ENCODE assay signal across 22 cellular contexts in genomic region chr2:236726701-236727450, GRCh38.
DNase-seq lines count a peak whose midpoint lies in the region; ATAC-seq, FAIRE-seq and TF ChIP-seq lines count a peak whose summit lies in the region.
"Had no signal": no experiment of that assay in that cellular context is flagged by ENCODE, and none has a peak within 500 bp of the region (broad histone marks: within the 10 kb centered on the region; RNA-seq: fewer than 3 reads in every experiment).

No MANE protein-coding gene starts in this region.

- no peak overlapping the region for H2BK15ac ChIP-seq in H1 (ENCODE audit: low read length)

- H3K18ac ChIP-seq in H1 (ENCODE audit: extremely low read depth, low read length), result no peak overlapping the region

- no peak overlapping the region for H2BK12ac ChIP-seq in H1 (ENCODE audit: low read depth, low read length)

- no peak overlapping the region for H2BK120ac ChIP-seq in H1 (replicated peaks; ENCODE audit: low read depth, low read length)

- H2AK5ac ChIP-seq in H1 (ENCODE audit: low read depth, low read length), result no peak overlapping the region

- no peak overlapping the region for H3K9ac ChIP-seq in HepG2 (ENCODE audit: insufficient read depth, low read depth, low read length)
- no peak overlapping the region for H3K9ac ChIP-seq in SK-N-SH
- H3K9ac ChIP-seq in H1 (replicated peaks in 1 of 4; ENCODE audit: extremely low read depth in 1 of 4, low read depth in 3 of 4, low read length in 3 of 4), result no peak overlapping the region
- H3K9ac ChIP-seq: BLaER1, GM23248 had no signal

- no peak overlapping the region for H4K91ac ChIP-seq in H1 (replicated peaks; ENCODE audit: insufficient read length, low read length)

- peaks cover 9 to 10% of the 10 kb centered on the region in 2 donors for H3K27me3 Mint-ChIP-seq in stimulated activated naive B cell treated with anti-CD40 and anti-IgM and Interleukin-4, amounts not matched to agents 10 μg/mL and 1 μg/mL and 100 μg/mL, for 72 hours

- in situ Hi-C loops in HepG2 (cut with HindIII; ENCODE audit: extremely low pct_ligation_motif_present, low pct_unique_long_range_greater_than_20kb), result no loop called here

- H3K36me3 ChIP-seq in HepG2 (replicated peaks in 1 of 2; ENCODE audit: control insufficient read depth in 1 of 2, insufficient read depth in 2 of 2, low read length in 2 of 2) (no peaks in the 10 kb centered on the region), right lobe of liver (no peaks in the 10 kb centered on the region), SK-N-SH (replicated peaks in 1 of 2; ENCODE audit: control insufficient read depth in 1 of 2, insufficient read depth in 2 of 2, low read length in 1 of 2) (no peaks in the 10 kb centered on the region), H1 (ENCODE audit: control insufficient read depth in 2 of 4, insufficient read depth in 4 of 4, low read length in 3 of 4) (no peaks in the 10 kb centered on the region)
- H3K36me3 ChIP-seq: BLaER1 had no signal

- H3K4ac ChIP-seq in H1 (replicated peaks; ENCODE audit: insufficient read length, low read depth, low read length), result no peak overlapping the region

- TF ChIP-seq CTCF in HepG2 (CRISPR knock-in tag; IDR thresholded peaks at IDR 0.05), result no peak
- no peak for TF ChIP-seq CTCF in right lobe of liver (IDR thresholded peaks at IDR 0.05)
- no peak for TF ChIP-seq CTCF in SK-N-SH (IDR thresholded peaks at IDR 0.05)
- TF ChIP-seq CTCF in H1 (IDR thresholded peaks at IDR 0.05; ENCODE audit: control extremely low read depth in 1 of 3, insufficient read depth in 1 of 3, low read depth in 1 of 3, low read length in 3 of 3), result no peak

- no peak overlapping the region for H4K5ac ChIP-seq in H1 (ENCODE audit: insufficient read length, low read depth, low read length)

- no peak for FAIRE-seq in HepG2 (lab: Jason Lieb, UNC)
- no peak for FAIRE-seq in H1 (lab: Jason Lieb, UNC)
- FAIRE-seq: G401.6, GM12892, GM19239 had no signal

- POLR2A ChIA-PET in HepG2 (lab: Yijun Ruan, JAX) (no interaction called here), SK-N-SH (lab: Yijun Ruan, JAX) (no interaction called here), H1 (lab: Charles Lee; ENCODE audit: partially characterized antibody) (no interaction called here)

- no peak for TF ChIP-seq POLR2A in HepG2 (IDR thresholded peaks at IDR 0.05; ENCODE audit: insufficient read depth in 1 of 2, low read depth in 2 of 2, low read length in 2 of 2)
- no peak for TF ChIP-seq POLR2A in right lobe of liver (IDR thresholded peaks at IDR 0.05)
- TF ChIP-seq POLR2A in H1 (IDR thresholded peaks at IDR 0.05; ENCODE audit: control extremely low read depth in 1 of 2, low read depth in 2 of 2, low read length in 2 of 2), result no peak

- 71% methylated on average over 18 of the region's 20 CpGs for whole genome bisulfite sequencing in HepG2 (ENCODE audit: low lambda C conversion rate)
- 92% methylated on average over 11 of the region's 20 CpGs for WGBS in right lobe of liver (ENCODE audit: insufficient coverage, low coverage, low lambda C conversion rate, missing lambda C conversion rate)
- 32% methylated on average over 20 of the region's 20 CpGs for WGBS in SK-N-SH (ENCODE audit: low lambda C conversion rate)
- WGBS in H1 (ENCODE audit: extremely low coverage in 1 of 2, insufficient coverage in 1 of 2, insufficient read length in 1 of 2, insufficient replicate concordance in 2 of 2, low coverage in 1 of 2, low lambda C conversion rate in 2 of 2, missing lambda C conversion rate in 1 of 2), 2 experiments, result 87% methylated on average over 19 of the region's 20 CpGs; no CpG with 5 or more reads in 1 of the 2 experiments

- no peaks in the 10 kb centered on the region for H3K4me1 Mint-ChIP-seq in stimulated activated naive B cell treated with anti-CD40 and anti-IgM and Interleukin-4, amounts not matched to agents 10 μg/mL and 1 μg/mL and 100 μg/mL, for 72 hours
- H3K4me1 Mint-ChIP-seq: B cell; CD4-positive, CD25-positive, alpha-beta regulatory T cell had no signal

- H3K27ac ChIP-seq in HepG2 (ENCODE audit: extremely low read length, insufficient read depth, low read length) (no peak overlapping the region), right lobe of liver (no peak overlapping the region), SK-N-SH (ENCODE audit: low read depth in 2 of 2, low read length in 1 of 2) (no peak overlapping the region), H1 (ENCODE audit: low read depth, low read length) (no peak overlapping the region)
- H3K27ac ChIP-seq: BLaER1, C4-2B, GM23248 had no signal

- peaks cover 12% of the 10 kb centered on the region for H3K4me1 ChIP-seq in HepG2 (ENCODE audit: insufficient read depth, low read length)
- H3K4me1 ChIP-seq in right lobe of liver, result peaks cover 0 to 39% (median 17%) of the 10 kb centered on the region in 4 donors
- H3K4me1 ChIP-seq in SK-N-SH (ENCODE audit: control insufficient read depth in 1 of 2, insufficient read depth in 2 of 2, low read depth in 1 of 2, low read length in 1 of 2), result no peaks in the 10 kb centered on the region; a peak in 1 of 4 replicates
- no peaks in the 10 kb centered on the region for H3K4me1 ChIP-seq in H1 (replicated peaks in 1 of 4; ENCODE audit: control insufficient read depth in 3 of 4, insufficient read depth in 4 of 4, low read length in 3 of 4)
- H3K4me1 ChIP-seq: Caco-2 had no signal

- TF ChIP-seq RAD21 in HepG2 (CRISPR knock-in tag; IDR thresholded peaks at IDR 0.05), result no peak
- no peak for TF ChIP-seq RAD21 in SK-N-SH (IDR thresholded peaks at IDR 0.05; ENCODE audit: low read length)
- no peak for TF ChIP-seq RAD21 in H1 (IDR thresholded peaks at IDR 0.05 in 1 of 2, conservative IDR thresholded peaks at IDR 0.05 in 1 of 2; ENCODE audit: low read depth in 2 of 2, low read length in 2 of 2)

- H3K79me1 ChIP-seq in H1 (ENCODE audit: low read depth, low read length), result no peaks in the 10 kb centered on the region

- H3K79me2 ChIP-seq in HepG2 (ENCODE audit: insufficient read depth, low read length) (no peaks in the 10 kb centered on the region), SK-N-SH (ENCODE audit: insufficient read depth) (no peaks in the 10 kb centered on the region), H1 (ENCODE audit: control insufficient read depth in 1 of 2, insufficient read depth in 2 of 2, low read length in 2 of 2) (no peaks in the 10 kb centered on the region)

- no peak overlapping the region for H3K56ac ChIP-seq in H1 (replicated peaks; ENCODE audit: insufficient read length, low read depth, low read length)

- CTCF ChIA-PET in HepG2 (lab: Yijun Ruan, JAX; ENCODE audit: low intra/inter-chr PET ratio, low total read pairs) (no interaction called here), SK-N-SH (lab: Yijun Ruan, JAX) (no interaction called here), H1 (lab: Charles Lee; ENCODE audit: partially characterized antibody) (interaction anchor here (0.7 kb wide), 1 partner anchor 384 kb away, joined by 3 read pairs; no protein-coding TSS in a partner anchor)

- no peak overlapping the region for H3K4me3 Mint-ChIP-seq in stimulated activated naive B cell treated with anti-CD40 and anti-IgM and Interleukin-4, amounts not matched to agents 10 μg/mL and 1 μg/mL and 100 μg/mL, for 72 hours
- H3K4me3 Mint-ChIP-seq: B cell; CD8-positive, alpha-beta T cell; H9 had no signal

- H3K9me3 ChIP-seq in HepG2 (ENCODE audit: low read length) (no peaks in the 10 kb centered on the region), right lobe of liver (no peaks in the 10 kb centered on the region), SK-N-SH (no peaks in the 10 kb centered on the region), H1 (ENCODE audit: insufficient read depth in 2 of 2, low read depth in 1 of 2, low read length in 1 of 2) (no peaks in the 10 kb centered on the region)
- H3K9me3 ChIP-seq: Caco-2 had no signal

- H2BK5ac ChIP-seq in H1 (ENCODE audit: low read depth, low read length), result no peak overlapping the region

- H3K4me3 ChIP-seq in HepG2 (replicated peaks in 1 of 3; ENCODE audit: insufficient read depth in 1 of 3, low read depth in 2 of 3, low read length in 3 of 3) (no peak overlapping the region), right lobe of liver (no peak overlapping the region), SK-N-SH (ENCODE audit: low read depth in 2 of 2, low read length in 1 of 2) (no peak overlapping the region), H1 (ENCODE audit: extremely low read depth in 1 of 4, insufficient read depth in 2 of 4, low read depth in 3 of 4, low read length in 4 of 4) (no peak overlapping the region)
- H3K4me3 ChIP-seq: BLaER1, GM23248 had no signal

- H3K14ac ChIP-seq in H1 (ENCODE audit: insufficient read length), result no peak overlapping the region

- no peak for ATAC-seq in HepG2
- ATAC-seq in right lobe of liver, result no peak
- ATAC-seq in GM18520 (IDR thresholded peaks at IDR 0.05; ENCODE audit: unreplicated experiment), result no peak
- ATAC-seq in stimulated activated naive B cell treated with anti-CD40 and anti-IgM and Interleukin-4, amounts not matched to agents 10 μg/mL and 1 μg/mL and 100 μg/mL, for 72 hours (replicated peaks), result no peak
- ATAC-seq: CD8-positive, alpha-beta T cell; HCT116 had no signal

- H3K27me3 ChIP-seq in HepG2 (ENCODE audit: control insufficient read depth in 1 of 2, insufficient read depth in 2 of 2, low read length in 2 of 2), result no peaks in the 10 kb centered on the region; a peak in 1 of 5 replicates
- H3K27me3 ChIP-seq in right lobe of liver, result no peaks in the 10 kb centered on the region
- H3K27me3 ChIP-seq in SK-N-SH (ENCODE audit: insufficient read depth), result no peaks in the 10 kb centered on the region; the same call in 1 of the 2 replicates
- H3K27me3 ChIP-seq in H1 (replicated peaks in 1 of 4; ENCODE audit: control insufficient read depth in 3 of 4, extremely low read depth in 1 of 4, insufficient read depth in 3 of 4, low read length in 3 of 4), result no peaks in the 10 kb centered on the region
- H3K27me3 ChIP-seq: BLaER1 had no signal

- no peak overlapping the region for H2BK20ac ChIP-seq in H1 (ENCODE audit: low read length)

- no peak overlapping the region for H3K23ac ChIP-seq in H1 (ENCODE audit: insufficient read length)

- H3F3A ChIP-seq in SK-N-SH (replicated peaks; ENCODE audit: insufficient read depth), result no peaks in the 10 kb centered on the region

- no peaks in the 10 kb centered on the region for H3K23me2 ChIP-seq in H1 (ENCODE audit: low read depth, low read length)

- no peak overlapping the region for H2AFZ ChIP-seq in HepG2 (ENCODE audit: low read length)
- no peak overlapping the region for H2AFZ ChIP-seq in SK-N-SH (ENCODE audit: low read depth)
- H2AFZ ChIP-seq in H1 (ENCODE audit: low read length), result no peak overlapping the region
- H2AFZ ChIP-seq: GM23248 had no signal

- H3K36me3 Mint-ChIP-seq in stimulated activated naive B cell treated with anti-CD40 and anti-IgM and Interleukin-4, amounts not matched to agents 10 μg/mL and 1 μg/mL and 100 μg/mL, for 72 hours, result no peaks in the 10 kb centered on the region
- H3K36me3 Mint-ChIP-seq: CD4-positive, CD25-positive, alpha-beta regulatory T cell; CD8-positive, alpha-beta T cell had no signal

- H3K9me3 Mint-ChIP-seq in stimulated activated naive B cell treated with anti-CD40 and anti-IgM and Interleukin-4, amounts not matched to agents 10 μg/mL and 1 μg/mL and 100 μg/mL, for 72 hours, result no peaks in the 10 kb centered on the region
- H3K9me3 Mint-ChIP-seq: CD8-positive, alpha-beta T cell; H9 had no signal

- DNase-seq in HepG2 (ENCODE audit: low spot score), result no peak
- DNase-seq in right lobe of liver, result no peak
- DNase-seq in SK-N-SH, result no peak
- no peak for DNase-seq in H1 (ENCODE audit: low read depth in 1 of 2, low spot score in 2 of 2)
- DNase-seq in effector CD8-positive, alpha-beta T cell (lab: John Stamatoyannopoulos, UW), result no peak
- DNase-seq in stimulated activated naive B cell treated with anti-CD40 and anti-IgM and Interleukin-4, amounts not matched to agents 10 μg/mL and 1 μg/mL and 100 μg/mL, for 72 hours, result no peak
- DNase-seq: 8988T; Caco-2; CD4-positive, CD25-positive, alpha-beta regulatory T cell; CD8-positive, alpha-beta T cell; DMS153; DND-41; GM23248; H9 had no signal

- TF ChIP-seq EP300 in HepG2 (IDR thresholded peaks at IDR 0.05; ENCODE audit: low read depth in 2 of 2, low read length in 2 of 2), result no peak
- no peak for TF ChIP-seq EP300 in HepG2 (CRISPR knock-in tag; IDR thresholded peaks at IDR 0.05; ENCODE audit: borderline replicate concordance)
- no peak for TF ChIP-seq EP300 in SK-N-SH (IDR thresholded peaks at IDR 0.05; ENCODE audit: borderline replicate concordance in 1 of 2, low read depth in 1 of 2, low read length in 1 of 2)
- no peak for TF ChIP-seq EP300 in H1 (IDR thresholded peaks at IDR 0.05; ENCODE audit: borderline replicate concordance in 1 of 2, low read depth in 2 of 2, low read length in 2 of 2)

- no peak overlapping the region for H3K27ac Mint-ChIP-seq in stimulated activated naive B cell treated with anti-CD40 and anti-IgM and Interleukin-4, amounts not matched to agents 10 μg/mL and 1 μg/mL and 100 μg/mL, for 72 hours
- H3K27ac Mint-ChIP-seq: B cell; CD4-positive, CD25-positive, alpha-beta regulatory T cell; CD8-positive, alpha-beta T cell; H9 had no signal

- H4K8ac ChIP-seq in H1 (ENCODE audit: extremely low read depth, insufficient read depth, low read length), result no peak overlapping the region

- H3K4me2 ChIP-seq in HepG2 (ENCODE audit: low read depth, low read length) (no peak overlapping the region), SK-N-SH (no peak overlapping the region), H1 (ENCODE audit: insufficient read depth in 1 of 2, low read depth in 2 of 2, low read length in 2 of 2) (no peak overlapping the region)
- H3K4me2 ChIP-seq: BLaER1 had no signal

- BruUV-seq in HepG2 (replicated peaks; lab: Mats Ljungman, UMichigan), result no TSS peak

- no peaks in the 10 kb centered on the region for H3K9me2 ChIP-seq in SK-N-SH

- H4K20me1 ChIP-seq in HepG2 (ENCODE audit: insufficient read depth, low read length), result no peaks in the 10 kb centered on the region
- H4K20me1 ChIP-seq in SK-N-SH (ENCODE audit: insufficient read depth), result no peaks in the 10 kb centered on the region
- H4K20me1 ChIP-seq in H1 (replicated peaks in 1 of 2; ENCODE audit: control insufficient read depth in 1 of 2, insufficient read depth in 2 of 2, low read length in 2 of 2), result no peaks in the 10 kb centered on the region
- H4K20me1 ChIP-seq: BLaER1 had no signal

- intact Hi-C loops in HepG2 (cut with micrococcal nuclease; ENCODE audit: unreplicated experiment) (no loop called here), right lobe of liver (cut with DNase I) (no loop called here)

Comparison
In these comparisons a context has a peak if more than half of its experiments do, and no peak if none do; other contexts are left out.
1. Of the 41 proteins assayed by ChIP-seq in both HepG2 and H1: peak only in HepG2: none; only in H1: none; in both: MAFK; in neither: 40.